Comparison of ENCODE assay signal across 8 cellular contexts in genomic region chr1:112957133-112957812, GRCh38. TPM values are rescaled to one million over a fixed set of nuclear protein-coding genes. Genes with fewer than 3 reads are reported as not detected.
A peak's percentile ranks its signal among the peaks of the same experiment; 100 is the strongest.
DNase-seq lines count a peak whose midpoint lies in the region; ATAC-seq and TF ChIP-seq lines count a peak whose summit lies in the region.

No MANE protein-coding gene starts in this region.

- no peak overlapping the region for H2AFZ ChIP-seq in Karpas-422 (ENCODE audit: low read length)

- H3K4me3 Mint-ChIP-seq in brain (peak overlapping the region; percentile 90 to 99 (median 95)), immature natural killer cell (peak overlapping the region; percentile 94 to 99 (median 98))

- peaks cover 13% of the 10 kb centered on the region for H3K27me3 Mint-ChIP-seq in brain
- peaks cover 0 to 12% (median 5%) of the 10 kb centered on the region in 3 donors for H3K27me3 Mint-ChIP-seq in immature natural killer cell (ENCODE audit: low read depth in 3 of 3)

- DNase-seq in GF-D8 (lab: John Stamatoyannopoulos, UW) (peak; percentile 37), Karpas-422 (peak; percentile 93), T-helper 1 cell (peak in 4 of 5 donors; percentile 8 to 88 (median 23)), immature natural killer cell (peak; percentile 26 to 50 (median 26)), posterior cingulate gyrus (no peak)
- peak; percentile 1 to 14 for DNase-seq in stimulated activated CD4-positive, alpha-beta T cell treated with anti-CD3 and anti-CD28 coated beads, Interleukin-15, amount 100 ng/mL, for 1 hour (ENCODE audit: low read depth in 1 of 2, low spot score in 1 of 2)

- peak overlapping the region; percentile 80 for H3K4me3 ChIP-seq in Karpas-422 (ENCODE audit: low read length)

- H3K79me2 ChIP-seq in Karpas-422 (ENCODE audit: low read length): peaks cover 94% of the 10 kb centered on the region

- peaks cover 30% of the 10 kb centered on the region for H3K36me3 ChIP-seq in Karpas-422 (ENCODE audit: insufficient read depth, low read length)

- H3K9me3 Mint-ChIP-seq in brain: peaks cover 0 to 4% (median 3%) of the 10 kb centered on the region in 5 experiments
- H3K9me3 Mint-ChIP-seq in immature natural killer cell: no peaks in the 10 kb centered on the region

- peaks cover 74% of the 10 kb centered on the region for H3K4me1 Mint-ChIP-seq in brain
- peaks cover 40 to 48% of the 10 kb centered on the region in 2 donors for H3K4me1 Mint-ChIP-seq in immature natural killer cell

- no peaks in the 10 kb centered on the region for H3K27me3 ChIP-seq in Karpas-422 (ENCODE audit: low read length)

- H3K9ac ChIP-seq in Karpas-422 (ENCODE audit: low read length): peak overlapping the region; percentile 87

- H3K9me2 ChIP-seq in Karpas-422 (replicated peaks; ENCODE audit: insufficient read depth, low read length): no peaks in the 10 kb centered on the region

- intact Hi-C loops in posterior cingulate gyrus (cut with DNase I): loop anchor here (2.0 to 10.0 kb wide), 2 partner anchors 84 to 152 kb away; no protein-coding TSS in a partner anchor

- no peaks in the 10 kb centered on the region for H3K9me3 ChIP-seq in Karpas-422 (ENCODE audit: low read length)

- H3K27ac Mint-ChIP-seq in brain (peak overlapping the region; percentile 83 to 100 (median 90)), immature natural killer cell (peak overlapping the region; percentile 84 to 98 (median 94))

- peaks cover 26% of the 10 kb centered on the region for H4K20me1 ChIP-seq in Karpas-422 (ENCODE audit: insufficient read depth, low read depth, low read length)

- H3K4me2 ChIP-seq in Karpas-422 (ENCODE audit: low read depth, low read length, poor library complexity, severe bottlenecking): peak overlapping the region; percentile 89

- peaks cover 45% of the 10 kb centered on the region for H3K4me1 ChIP-seq in Karpas-422 (ENCODE audit: low read length)

- peak; percentile 44 for ATAC-seq in GM21825 (IDR thresholded peaks at IDR 0.05; ENCODE audit: unreplicated experiment)

- TF ChIP-seq CTCF in brain (conservative IDR thresholded peaks at IDR 0.05): no peak

- H3K27ac ChIP-seq in Karpas-422 (ENCODE audit: low read length): peak overlapping the region; percentile 87

- H3K36me3 Mint-ChIP-seq in brain: peaks cover 33% of the 10 kb centered on the region
- H3K36me3 Mint-ChIP-seq in immature natural killer cell: peaks cover 4 to 13% (median 4%) of the 10 kb centered on the region in 3 donors

RNA-seq across cellular contexts. Expression of gene SLC16A1, which starts 1.3 kb away (rescaled TPM):
- 129 and 186 TPM in 2 replicates for total RNA-seq in Karpas-422 (2014; rRNA removed; shearing (Covaris generic); ENCODE audit: low replicate concordance)
- 38.9 TPM for polyA plus RNA-seq in brain (ENCODE audit: insufficient read depth, low read depth, low replicate concordance)
- polyA plus RNA-seq in immature natural killer cell: 10 to 100 TPM in 1 of 3 donors, 1 to 10 TPM in 2; 3.6 to 11.8 (median 4.6) TPM

Comparison
In these comparisons a context has a peak if more than half of its experiments do, and no peak if none do; other contexts are left out.
1. DNase-seq: peak in GF-D8 (single experiment), Karpas-422 (single experiment), T-helper 1 cell (4 of 5), immature natural killer cell (3 of 3) and stimulated activated CD4-positive, alpha-beta T cell treated with anti-CD3 and anti-CD28 coated beads, Interleukin-15, amount 100 ng/mL, for 1 hour (2 of 2); none in posterior cingulate gyrus (0 of 10).